ENCODE assay signal across 8 cellular contexts in the genomic region with DNA sequence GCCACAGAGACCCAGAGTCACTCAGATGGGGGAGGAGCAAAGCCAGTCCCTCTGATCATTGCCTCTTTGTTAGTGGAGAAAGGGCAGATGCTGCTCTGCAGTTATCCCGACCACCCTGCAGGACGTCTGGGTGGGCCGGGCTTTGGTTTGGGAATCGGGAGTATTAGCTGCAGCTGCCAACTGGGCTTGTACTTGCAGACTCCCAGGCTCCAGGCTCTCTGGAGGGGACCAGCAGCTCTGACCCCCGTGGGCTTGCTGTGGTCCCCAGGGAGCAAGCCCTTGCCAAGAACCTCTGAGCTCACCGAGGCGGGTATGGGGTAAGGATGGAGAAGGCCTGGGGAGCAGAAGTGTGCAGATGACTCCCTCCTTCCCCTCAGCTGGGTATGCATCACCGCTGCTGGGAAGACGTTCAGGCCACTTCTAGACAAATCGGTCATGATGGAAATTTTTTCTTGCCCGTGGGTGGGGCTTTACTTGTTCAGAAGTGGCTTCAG. TPM values are rescaled to one million over a fixed set of nuclear protein-coding genes. Genes with fewer than 3 reads are reported as not detected.
A peak's percentile ranks its signal among the peaks of the same experiment; 100 is the strongest.
DNase-seq lines count a peak whose midpoint lies in the region; ATAC-seq and TF ChIP-seq lines count a peak whose summit lies in the region.

No MANE protein-coding gene starts in this region.

- ATAC-seq in lung (ENCODE audit: insufficient read depth, low FRiP score) (no peak), GM19463 (IDR thresholded peaks at IDR 0.05; ENCODE audit: unreplicated experiment) (no peak), HG02763 (IDR thresholded peaks at IDR 0.05; ENCODE audit: unreplicated experiment) (no peak)

- intact Hi-C loops in stomach (cut with DNase I; ENCODE audit: low total_unique reads), result no loop called here

- H3K4me1 ChIP-seq in lung (ENCODE audit: control insufficient read depth in 2 of 2, insufficient read depth in 2 of 2, low read length in 2 of 2) (peaks cover 41 to 73% of the 10 kb centered on the region in 2 donors), stomach (peaks cover 75 to 96% (median 86%) of the 10 kb centered on the region in 4 donors), tibial nerve (peaks cover 0 to 82% (median 63%) of the 10 kb centered on the region in 4 donors)

- TF ChIP-seq EP300 in stomach (IDR thresholded peaks at IDR 0.05) (no peak), tibial nerve (IDR thresholded peaks at IDR 0.05) (no peak)

- 59 to 61% methylated on average over 11 of the region's 11 CpGs for WGBS in lung, 2 donors
- WGBS in stomach, 5 donors, result 47 to 71% (median 59%) methylated on average over 8 to 11 of the region's 11 CpGs
- WGBS in tibial nerve, 2 donors, result 36 to 39% methylated on average over 10 to 11 of the region's 11 CpGs

- H3K27me3 ChIP-seq in lung (ENCODE audit: control insufficient read depth, insufficient read depth), result no peaks in the 10 kb centered on the region
- no peaks in the 10 kb centered on the region for H3K27me3 ChIP-seq in stomach
- H3K27me3 ChIP-seq in tibial nerve, result no peaks in the 10 kb centered on the region

- TF ChIP-seq CTCF in lung (IDR thresholded peaks at IDR 0.05; ENCODE audit: control extremely low read depth, extremely low read depth) (no peak), stomach (IDR thresholded peaks at IDR 0.05) (no peak), tibial nerve (IDR thresholded peaks at IDR 0.05) (no peak)

- no peaks in the 10 kb centered on the region for H3K9me3 ChIP-seq in lung (ENCODE audit: control insufficient read depth in 2 of 2, insufficient read depth in 1 of 2, low read length in 1 of 2)
- no peaks in the 10 kb centered on the region for H3K9me3 ChIP-seq in stomach
- H3K9me3 ChIP-seq in tibial nerve, result no peaks in the 10 kb centered on the region

- H3K27ac ChIP-seq in lung (ENCODE audit: low read depth in 1 of 2, low read length in 1 of 2) (peak overlapping the region; percentile 61 to 80), stomach (peak overlapping the region in 4 of 5 donors; percentile 47 to 84 (median 58)), tibial nerve (peak overlapping the region in 2 of 4 donors; percentile 28 to 58)

- TF ChIP-seq POLR2A in stomach (IDR thresholded peaks at IDR 0.05) (no peak), tibial nerve (IDR thresholded peaks at IDR 0.05) (no peak)

- H3K36me3 ChIP-seq in lung (ENCODE audit: control insufficient read depth in 2 of 2, insufficient read depth in 2 of 2, low read length in 2 of 2) (peaks cover 0 to 4% of the 10 kb centered on the region in 2 donors), stomach (no peaks in the 10 kb centered on the region), tibial nerve (no peaks in the 10 kb centered on the region)

- DNase-seq in activated naive CD4-positive, alpha-beta T cell treated with Interleukin-2 at 50 U/mL for 16 hours, result peak; percentile 67
- DNase-seq in activated naive CD4-positive, alpha-beta T cell (lab: John Stamatoyannopoulos, UW), result no peak
- peak; percentile 38 for DNase-seq in activated T-helper 9 cell treated with anti-CD3 and anti-CD28 coated beads, Interleukin-2, amount 50 U/mL, for 16 hours (ENCODE audit: low read depth)
- DNase-seq in lung (ENCODE audit: low spot score), result no peak
- DNase-seq in stomach, result no peak
- no peak for DNase-seq in tibial nerve (ENCODE audit: low spot score in 2 of 2)

- H3K4me3 ChIP-seq in lung, result no peak overlapping the region
- H3K4me3 ChIP-seq in stomach, result peak overlapping the region in 1 of 4 donors; percentile 5
- no peak overlapping the region for H3K4me3 ChIP-seq in tibial nerve

RNA-seq across cellular contexts. Expression of gene MAPKAPK2, which starts 21.6 kb away (rescaled TPM):
- total RNA-seq in lung (100 to 1,000 TPM in 1 of 2 donors, 10 to 100 TPM in 1; 35.8 to 116 TPM), stomach (10 to 100 TPM; 22.6 to 78.0 (median 43.9) TPM), tibial nerve (10 to 100 TPM; 30.6 to 49.5 (median 38.2) TPM)
- polyA plus RNA-seq in lung (10 to 100 TPM; 55.7 to 94.5 TPM), stomach (10 to 100 TPM; 30.1 to 60.8 (median 55.4) TPM)

Comparison
In these comparisons a context has a peak if more than half of its experiments do, and no peak if none do; other contexts are left out.
1. DNase-seq: peak in activated naive CD4-positive, alpha-beta T cell treated with Interleukin-2 at 50 U/mL for 16 hours (single experiment) and activated T-helper 9 cell treated with anti-CD3 and anti-CD28 coated beads, Interleukin-2, amount 50 U/mL, for 16 hours (single experiment); none in activated naive CD4-positive, alpha-beta T cell (0 of 4), lung (single experiment), stomach (single experiment) and tibial nerve (0 of 2).